ENCODE assay signal across 15 cellular contexts in genomic region chr6:37984578-37984977, GRCh38.
DNase-seq lines count a peak whose midpoint lies in the region; ATAC-seq and TF ChIP-seq lines count a peak whose summit lies in the region.
"Had no signal": no experiment of that assay in that cellular context is flagged by ENCODE, and none has a peak within 500 bp of the region (broad histone marks: within the 10 kb centered on the region; RNA-seq: fewer than 3 reads in every experiment).

No MANE protein-coding gene starts in this region.

- H3K9me3 ChIP-seq in upper lobe of right lung = no peaks in the 10 kb centered on the region
- H3K9me3 ChIP-seq: BLaER1 treated with 17β-estradiol and CSF1 and Interleukin-3, amounts not matched to agents 10 nM and 100 nM had no signal

- H3K27ac Mint-ChIP-seq in activated T-cell treated with anti-CD3 and anti-CD28 coated beads, Interleukin-2, amount 50 U/mL, for 24 hours = peak overlapping the region; percentile 83
- H3K27ac Mint-ChIP-seq in activated naive CD8-positive, alpha-beta T cell treated with anti-CD3 and anti-CD28 coated beads, Interleukin-2, amount 50 U/mL, for 24 hours = peak overlapping the region; percentile 89
- H3K27ac Mint-ChIP-seq in stimulated activated memory B cell treated with anti-CD40 and anti-IgM and Interleukin-4, amounts not matched to agents 10 μg/mL and 1 μg/mL and 100 μg/mL, for 72 hours = peak overlapping the region; percentile 59
- H3K27ac Mint-ChIP-seq: HFFc6 had no signal

- H3K4me1 Mint-ChIP-seq in activated T-cell treated with anti-CD3 and anti-CD28 coated beads, Interleukin-2, amount 50 U/mL, for 24 hours (ENCODE audit: low read depth) = peaks cover 78% of the 10 kb centered on the region
- H3K4me1 Mint-ChIP-seq in activated naive CD8-positive, alpha-beta T cell treated with anti-CD3 and anti-CD28 coated beads, Interleukin-2, amount 50 U/mL, for 24 hours = peaks cover 82% of the 10 kb centered on the region
- peaks cover 78% of the 10 kb centered on the region for H3K4me1 Mint-ChIP-seq in stimulated activated memory B cell treated with anti-CD40 and anti-IgM and Interleukin-4, amounts not matched to agents 10 μg/mL and 1 μg/mL and 100 μg/mL, for 72 hours

- peak overlapping the region; percentile 26 for H3K4me3 Mint-ChIP-seq in activated T-cell treated with anti-CD3 and anti-CD28 coated beads, Interleukin-2, amount 50 U/mL, for 24 hours
- peak overlapping the region; percentile 37 for H3K4me3 Mint-ChIP-seq in activated naive CD8-positive, alpha-beta T cell treated with anti-CD3 and anti-CD28 coated beads, Interleukin-2, amount 50 U/mL, for 24 hours
- no peak overlapping the region for H3K4me3 Mint-ChIP-seq in stimulated activated memory B cell treated with anti-CD40 and anti-IgM and Interleukin-4, amounts not matched to agents 10 μg/mL and 1 μg/mL and 100 μg/mL, for 72 hours
- H3K4me3 Mint-ChIP-seq: HFFc6 had no signal

- no peaks in the 10 kb centered on the region for H3K36me3 ChIP-seq in upper lobe of right lung

- no peaks in the 10 kb centered on the region for H3K9me3 Mint-ChIP-seq in activated T-cell treated with anti-CD3 and anti-CD28 coated beads, Interleukin-2, amount 50 U/mL, for 24 hours
- no peaks in the 10 kb centered on the region for H3K9me3 Mint-ChIP-seq in activated naive CD8-positive, alpha-beta T cell treated with anti-CD3 and anti-CD28 coated beads, Interleukin-2, amount 50 U/mL, for 24 hours
- H3K9me3 Mint-ChIP-seq in stimulated activated memory B cell treated with anti-CD40 and anti-IgM and Interleukin-4, amounts not matched to agents 10 μg/mL and 1 μg/mL and 100 μg/mL, for 72 hours = no peaks in the 10 kb centered on the region
- H3K9me3 Mint-ChIP-seq: HFFc6 had no signal

- ATAC-seq in activated naive CD8-positive, alpha-beta T cell treated with anti-CD3 and anti-CD28 coated beads, Interleukin-2, amount 50 U/mL, for 24 hours = no peak
- ATAC-seq in stimulated activated memory B cell treated with anti-CD40 and anti-IgM and Interleukin-4, amounts not matched to agents 10 μg/mL and 1 μg/mL and 100 μg/mL, for 72 hours = no peak
- no peak for ATAC-seq in upper lobe of right lung
- ATAC-seq: HepG2 had no signal

- H3K27me3 Mint-ChIP-seq in activated T-cell treated with anti-CD3 and anti-CD28 coated beads, Interleukin-2, amount 50 U/mL, for 24 hours = no peaks in the 10 kb centered on the region
- no peaks in the 10 kb centered on the region for H3K27me3 Mint-ChIP-seq in activated naive CD8-positive, alpha-beta T cell treated with anti-CD3 and anti-CD28 coated beads, Interleukin-2, amount 50 U/mL, for 24 hours
- H3K27me3 Mint-ChIP-seq in stimulated activated memory B cell treated with anti-CD40 and anti-IgM and Interleukin-4, amounts not matched to agents 10 μg/mL and 1 μg/mL and 100 μg/mL, for 72 hours = no peaks in the 10 kb centered on the region

- H3K4me1 ChIP-seq in upper lobe of right lung = peaks cover 32% of the 10 kb centered on the region

- no peak for TF ChIP-seq CTCF in upper lobe of right lung (IDR thresholded peaks at IDR 0.05)

- intact Hi-C loops in upper lobe of right lung (cut with DNase I) = no loop called here

- no peak overlapping the region for H3K27ac ChIP-seq in upper lobe of right lung
- H3K27ac ChIP-seq: BLaER1 treated with 17β-estradiol and CSF1 and Interleukin-3, amounts not matched to agents 10 nM and 100 nM had no signal

- no peaks in the 10 kb centered on the region for H3K27me3 ChIP-seq in upper lobe of right lung
- H3K27me3 ChIP-seq: BLaER1 treated with 17β-estradiol and CSF1 and Interleukin-3, amounts not matched to agents 10 nM and 100 nM had no signal

- DNase-seq in activated T-cell treated with anti-CD3 and anti-CD28 coated beads, Interleukin-2, amount 50 U/mL, for 24 hours = no peak
- DNase-seq in activated T-cell treated with anti-CD3 and anti-CD28 coated beads, Interleukin-2, amount 50 U/mL, for 48 hours = no peak
- peak; percentile 53 for DNase-seq in OCI-M1 (lab: John Stamatoyannopoulos, UW)
- DNase-seq in activated naive CD8-positive, alpha-beta T cell treated with anti-CD3 and anti-CD28 coated beads, Interleukin-2, amount 50 U/mL, for 24 hours = no peak
- DNase-seq in upper lobe of right lung = no peak
- DNase-seq in pons (ENCODE audit: low spot score) = no peak
- DNase-seq: HFFc6, NCI-H1105 treated with DMSO at 0.1 percent for 48 hours, NCI-H1694 treated with DMSO at 0.1 percent for 48 hours, NCI-H2107, NCI-H226, NCI-H526 had no signal

- H3K36me3 Mint-ChIP-seq in activated T-cell treated with anti-CD3 and anti-CD28 coated beads, Interleukin-2, amount 50 U/mL, for 24 hours (ENCODE audit: low read depth) = peaks cover 3% of the 10 kb centered on the region
- H3K36me3 Mint-ChIP-seq in activated naive CD8-positive, alpha-beta T cell treated with anti-CD3 and anti-CD28 coated beads, Interleukin-2, amount 50 U/mL, for 24 hours (ENCODE audit: low read depth) = peaks cover 5% of the 10 kb centered on the region
- H3K36me3 Mint-ChIP-seq in stimulated activated memory B cell treated with anti-CD40 and anti-IgM and Interleukin-4, amounts not matched to agents 10 μg/mL and 1 μg/mL and 100 μg/mL, for 72 hours = no peaks in the 10 kb centered on the region

- no peak overlapping the region for H3K4me3 ChIP-seq in upper lobe of right lung
- H3K4me3 ChIP-seq: BLaER1 treated with 17β-estradiol and CSF1 and Interleukin-3, amounts not matched to agents 10 nM and 100 nM had no signal
